Comparison of ENCODE assay signal across 9 cellular contexts in the genomic region with DNA sequence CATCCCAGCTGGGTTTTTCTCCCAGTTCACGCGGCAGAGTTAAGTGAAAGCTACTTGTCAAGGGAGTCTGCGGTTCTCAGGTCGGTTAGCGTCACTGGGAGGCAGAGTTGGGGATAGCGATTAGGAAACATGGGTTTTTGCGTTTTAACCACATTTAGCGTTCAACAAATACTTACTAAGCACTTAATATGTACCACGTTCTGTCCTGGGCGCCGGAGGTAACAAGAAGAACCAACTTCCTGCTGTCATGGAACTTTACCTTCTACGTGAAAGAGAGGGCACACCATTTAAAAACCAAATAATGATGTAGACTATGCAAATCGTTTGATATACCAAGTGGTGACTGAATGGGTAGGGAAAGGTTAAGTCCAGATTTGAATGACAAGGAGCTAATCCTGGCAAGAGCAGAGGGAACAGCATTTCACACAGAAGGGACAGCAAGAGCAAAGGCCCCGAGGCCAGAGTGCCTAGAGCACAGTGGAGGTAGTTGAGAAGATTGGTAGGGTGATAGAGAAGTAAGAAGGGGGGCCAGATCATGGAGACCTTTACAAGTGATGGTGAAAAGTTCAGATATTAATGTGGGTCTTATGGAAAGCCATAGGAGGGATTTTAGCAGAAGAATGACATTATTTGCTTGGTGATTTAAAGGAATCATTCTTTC. TPM values are rescaled to one million over a fixed set of nuclear protein-coding genes. Genes with fewer than 3 reads are reported as not detected.
A peak's percentile ranks its signal among the peaks of the same experiment; 100 is the strongest.
DNase-seq lines count a peak whose midpoint lies in the region; ATAC-seq and TF ChIP-seq lines count a peak whose summit lies in the region.
"Had no signal": no experiment of that assay in that cellular context is flagged by ENCODE, and none has a peak within 500 bp of the region (broad histone marks: within the 10 kb centered on the region; RNA-seq: fewer than 3 reads in every experiment).

No MANE protein-coding gene starts in this region.

- H3K36me3 ChIP-seq in BE2C (peaks cover 23% of the 10 kb centered on the region), ascending aorta (peaks cover 0 to 14% of the 10 kb centered on the region in 2 donors), lower lobe of right lung (peaks cover 23% of the 10 kb centered on the region)

- DNase-seq in BE2C (no peak), ascending aorta (ENCODE audit: low spot score in 2 of 2) (no peak), lower lobe of right lung (no peak), type B pancreatic cell (ENCODE audit: extremely low spot score, unreplicated experiment) (no peak), retina (no peak), mesenteric fat pad (ENCODE audit: low spot score) (no peak)

- intact Hi-C loops in ascending aorta (cut with DNase I) (no loop called here), lower lobe of right lung (cut with DNase I) (loop anchor here (10.0 kb wide), 1 partner anchor 106 kb away; no protein-coding TSS in a partner anchor)

- H3K4me3 Mint-ChIP-seq in type B pancreatic cell = peak overlapping the region; percentile 96

- H3K27me3 Mint-ChIP-seq in type B pancreatic cell = no peaks in the 10 kb centered on the region

- peak; percentile 2 for ATAC-seq in GM19328 (IDR thresholded peaks at IDR 0.05; ENCODE audit: unreplicated experiment)
- peak; percentile 7 for ATAC-seq in HG03571 (IDR thresholded peaks at IDR 0.05; ENCODE audit: unreplicated experiment)
- no peak for ATAC-seq in lower lobe of right lung

- H3K4me3 ChIP-seq in BE2C (ENCODE audit: low read depth, low read length) (peak overlapping the region; percentile 88), ascending aorta (peak overlapping the region; percentile 87 to 88), lower lobe of right lung (peak overlapping the region; percentile 76)

- TF ChIP-seq CTCF in BE2C (IDR thresholded peaks at IDR 0.05; ENCODE audit: low read depth, low read length) (no peak), ascending aorta (IDR thresholded peaks at IDR 0.05) (no peak), lower lobe of right lung (IDR thresholded peaks at IDR 0.05) (no peak), type B pancreatic cell (conservative IDR thresholded peaks at IDR 0.05) (peak; percentile 19)

- H3K27ac Mint-ChIP-seq in type B pancreatic cell = peak overlapping the region; percentile 99

- H3K4me1 ChIP-seq in BE2C (no peaks in the 10 kb centered on the region), ascending aorta (peaks cover 0 to 8% of the 10 kb centered on the region in 2 donors), lower lobe of right lung (peaks cover 24% of the 10 kb centered on the region)

- H3K4me1 Mint-ChIP-seq in type B pancreatic cell (ENCODE audit: unreplicated experiment) = peaks cover 32% of the 10 kb centered on the region

- no peaks in the 10 kb centered on the region for H3K27me3 ChIP-seq in BE2C
- no peaks in the 10 kb centered on the region for H3K27me3 ChIP-seq in ascending aorta
- H3K27me3 ChIP-seq in lower lobe of right lung (ENCODE audit: low read depth) = no peaks in the 10 kb centered on the region

- no peaks in the 10 kb centered on the region for H3K9me3 Mint-ChIP-seq in type B pancreatic cell

- no peaks in the 10 kb centered on the region for H3K9me3 ChIP-seq in BE2C
- no peaks in the 10 kb centered on the region for H3K9me3 ChIP-seq in ascending aorta
- H3K9me3 ChIP-seq in lower lobe of right lung = no peaks in the 10 kb centered on the region

- H3K27ac ChIP-seq in ascending aorta (peak overlapping the region; percentile 91 to 92), lower lobe of right lung (peak overlapping the region; percentile 90)

- H3K36me3 Mint-ChIP-seq in type B pancreatic cell = peaks cover 7% of the 10 kb centered on the region

RNA-seq across cellular contexts. Expression of a gene that starts 0.7 kb away (rescaled TPM):
- polyA plus RNA-seq in BE2C (2012; ENCODE audit: insufficient read depth, insufficient read length, low read depth) = 61.4 TPM
- total RNA-seq in ascending aorta (4.9 TPM), lower lobe of right lung (16.5 TPM), type B pancreatic cell (ENCODE audit: low replicate concordance) (20.1 and 24.0 TPM in 2 replicates), mesenteric fat pad (29.5 TPM)

RNA-seq across cellular contexts. Expression of a gene that starts 0.8 kb away (rescaled TPM):
- polyA plus RNA-seq in BE2C (2012; ENCODE audit: insufficient read depth, insufficient read length, low read depth) = not detected
- total RNA-seq in ascending aorta (not detected), lower lobe of right lung (not detected), type B pancreatic cell (ENCODE audit: low replicate concordance) (0.19 TPM in 1 of 2 replicates, not detected in the other), mesenteric fat pad (not detected)
- total RNA-seq: NCI-H460 had no signal

Comparison
In these comparisons a context has a peak if more than half of its experiments do, and no peak if none do; other contexts are left out.
1. ATAC-seq: peak in GM19328 (single experiment) and HG03571 (single experiment); none in lower lobe of right lung (0 of 2).
2. Peak in every context shown above with its lines, with median percentiles within 50 percentile points of each other: H3K4me3 ChIP-seq.